In the genomic region with DNA sequence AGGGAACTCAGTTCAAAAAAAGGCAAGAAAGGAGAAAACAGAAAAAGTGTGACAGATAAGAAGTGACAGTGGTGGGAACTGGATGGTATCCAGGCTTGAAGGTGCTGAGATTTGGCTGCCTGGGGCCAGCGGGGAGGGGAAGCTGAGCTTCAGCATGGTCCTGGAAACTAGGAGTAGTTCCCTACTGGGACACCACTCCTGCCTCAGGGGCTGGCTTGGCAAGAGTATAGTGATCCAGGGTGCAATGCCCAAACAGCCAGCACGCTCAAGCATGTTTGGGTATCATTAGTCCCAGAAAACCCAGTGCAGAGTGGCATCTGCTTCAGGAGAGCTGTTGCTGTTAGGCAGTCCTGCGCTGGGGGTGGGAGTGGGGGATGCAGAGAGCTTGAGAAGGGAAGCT, we compare ENCODE assay signal across 22 cellular contexts.
"Had no signal": no experiment of that assay in that cellular context is flagged by ENCODE, and none has a peak within 500 bp of the region (broad histone marks: within the 10 kb centered on the region; RNA-seq: fewer than 3 reads in every experiment).

No MANE protein-coding gene starts in this region.

- H3K36me3 ChIP-seq: adrenal gland, ascending aorta, tibial artery had no signal

- H3K27me3 Mint-ChIP-seq: activated T-cell treated with anti-CD3 and anti-CD28 coated beads, Interleukin-2, amount 50 U/mL, for 24 hours; stimulated activated naive CD8-positive, alpha-beta T cell treated with anti-CD3 and anti-CD28 coated beads, Interleukin-15, Interleukin-2, amounts not matched to agents 100 ng/mL and 50 ng/mL, for 24 hours had no signal

- H3K9ac ChIP-seq: parathyroid adenoma had no signal

- H3K4me1 Mint-ChIP-seq: activated T-helper 17 cell treated with anti-CD3 and anti-CD28 coated beads, Interleukin-2, amount 50 U/mL, for 72 hours had no signal

- H3K4me3 Mint-ChIP-seq: activated naive CD8-positive, alpha-beta T cell; activated T-cell treated with anti-CD3 and anti-CD28 coated beads, Interleukin-2, amount 50 U/mL, for 24 hours; activated T-helper 17 cell treated with anti-CD3 and anti-CD28 coated beads, Interleukin-2, amount 50 U/mL, for 72 hours; natural killer cell treated with Interleukin-12 subunit alpha and Interleukin-12 subunit beta and Interleukin-15 and Interleukin-18, amount 100 ng/mL, for 72 hours; stimulated activated naive CD8-positive, alpha-beta T cell treated with anti-CD3 and anti-CD28 coated beads, Interleukin-15, Interleukin-2, amounts not matched to agents 100 ng/mL and 50 ng/mL, for 24 hours had no signal

- H3K79me2 ChIP-seq: parathyroid adenoma had no signal

- FAIRE-seq: frontal cortex had no signal

- H3K9me3 Mint-ChIP-seq: activated T-cell treated with anti-CD3 and anti-CD28 coated beads, Interleukin-2, amount 50 U/mL, for 24 hours; activated T-helper 17 cell treated with anti-CD3 and anti-CD28 coated beads, Interleukin-2, amount 50 U/mL, for 72 hours; natural killer cell treated with Interleukin-12 subunit alpha and Interleukin-12 subunit beta and Interleukin-15 and Interleukin-18, amount 100 ng/mL, for 72 hours; stimulated activated naive CD8-positive, alpha-beta T cell treated with anti-CD3 and anti-CD28 coated beads, Interleukin-15, Interleukin-2, amounts not matched to agents 100 ng/mL and 50 ng/mL, for 24 hours had no signal

- H3K27me3 ChIP-seq: adrenal gland, ascending aorta, tibial artery had no signal

- H2AFZ ChIP-seq: parathyroid adenoma had no signal

- H3K4me3 ChIP-seq: adrenal gland, ascending aorta, tibial artery had no signal

- H3K36me3 Mint-ChIP-seq: natural killer cell treated with Interleukin-12 subunit alpha and Interleukin-12 subunit beta and Interleukin-15 and Interleukin-18, amount 100 ng/mL, for 72 hours had no signal

- H3K9me3 ChIP-seq: adrenal gland, ascending aorta, tibial artery had no signal

- H3K27ac ChIP-seq: adrenal gland, ascending aorta, parathyroid adenoma, tibial artery had no signal

- H3K27ac Mint-ChIP-seq: activated naive CD8-positive, alpha-beta T cell; activated T-cell treated with anti-CD3 and anti-CD28 coated beads, Interleukin-2, amount 50 U/mL, for 24 hours; activated T-helper 17 cell treated with anti-CD3 and anti-CD28 coated beads, Interleukin-2, amount 50 U/mL, for 72 hours; natural killer cell treated with Interleukin-12 subunit alpha and Interleukin-12 subunit beta and Interleukin-15 and Interleukin-18, amount 100 ng/mL, for 72 hours; stimulated activated naive CD8-positive, alpha-beta T cell treated with anti-CD3 and anti-CD28 coated beads, Interleukin-15, Interleukin-2, amounts not matched to agents 100 ng/mL and 50 ng/mL, for 24 hours had no signal

- DNase-seq: activated CD8-positive, alpha-beta memory T cell treated with anti-CD3 and anti-CD28 coated beads, Interleukin-2, amount 50 U/mL, for 4 hours; activated T-cell treated with anti-CD3 and anti-CD28 coated beads, Interleukin-2, amount 50 U/mL, for 24 hours; adrenal gland; central memory CD4-positive, alpha-beta T cell; dermis blood vessel endothelial cell; effector memory CD4-positive, alpha-beta T cell; glutamatergic neuron; hypothalamus; left ventricle myocardium superior; nucleus accumbens; right cardiac atrium; stimulated activated CD4-positive, alpha-beta T cell treated with anti-CD3 and anti-CD28 coated beads, Interleukin-4, amount 100 ng/mL, for 4 hours; T-helper 9 cell; tibial artery had no signal

- ATAC-seq: activated T-helper 17 cell treated with anti-CD3 and anti-CD28 coated beads, Interleukin-2, amount 50 U/mL, for 72 hours; esophagus mucosa; left ventricle myocardium superior; right cardiac atrium had no signal

- H3K4me1 ChIP-seq: adrenal gland, ascending aorta, parathyroid adenoma, tibial artery had no signal
